Comparison of ENCODE assay signal across 9 cellular contexts in the genomic region with DNA sequence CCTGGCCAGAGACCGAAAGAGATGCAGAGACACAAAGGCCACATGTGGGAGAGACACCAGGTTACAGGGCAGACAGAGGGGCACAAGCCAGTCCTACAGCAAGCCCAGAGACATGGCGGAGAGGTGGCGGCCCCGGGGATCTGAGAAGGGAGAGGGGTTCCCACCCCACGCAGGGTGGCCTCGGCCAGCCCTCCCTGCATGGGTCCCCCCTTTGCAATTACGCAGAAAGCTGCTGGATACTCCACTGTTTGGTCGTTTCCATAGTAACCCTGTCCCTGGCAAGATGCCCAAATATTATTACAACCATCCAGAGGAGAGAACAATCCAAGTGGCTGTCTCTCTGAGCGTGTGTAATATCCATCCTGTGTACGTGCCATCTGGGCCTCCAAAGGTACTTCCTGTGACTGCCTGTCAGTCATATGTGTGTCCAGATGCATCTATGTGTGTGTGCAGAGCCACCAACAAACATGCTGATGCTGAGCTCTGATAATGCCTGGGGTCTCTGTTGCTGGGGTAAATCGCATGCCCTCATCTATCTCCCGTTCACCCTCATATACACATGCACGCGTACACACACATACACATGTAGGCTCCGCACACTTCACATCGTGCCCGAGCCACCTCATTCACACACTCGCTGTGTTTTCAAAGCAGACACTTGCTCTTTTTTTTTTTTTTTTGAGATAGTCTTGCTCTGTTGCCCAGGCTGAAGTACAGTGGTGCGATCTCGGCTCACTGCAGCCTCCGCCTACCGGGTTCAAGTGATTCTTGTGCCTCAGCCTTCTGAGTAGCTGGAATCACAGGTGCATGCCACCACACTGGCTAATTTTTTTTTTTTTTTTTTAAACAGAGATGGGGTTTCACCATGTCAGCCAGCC. TPM values are rescaled to one million over a fixed set of nuclear protein-coding genes. Genes with fewer than 3 reads are reported as not detected.
DNase-seq lines count a peak whose midpoint lies in the region; ATAC-seq and FAIRE-seq lines count a peak whose summit lies in the region.
"Had no signal": no experiment of that assay in that cellular context is flagged by ENCODE, and none has a peak within 500 bp of the region (broad histone marks: within the 10 kb centered on the region; RNA-seq: fewer than 3 reads in every experiment).

No MANE protein-coding gene starts in this region.

- ATAC-seq in GM18498 (IDR thresholded peaks at IDR 0.05; ENCODE audit: unreplicated experiment) = no peak

- peak overlapping the region; percentile 32 for H3K9ac ChIP-seq in SK-N-MC (ENCODE audit: insufficient read length)
- H3K9ac ChIP-seq in skeletal muscle satellite cell (ENCODE audit: low read depth, low read length) = peak overlapping the region; percentile 41

- no peaks in the 10 kb centered on the region for H3K27me3 ChIP-seq in skeletal muscle satellite cell (ENCODE audit: control insufficient read depth, insufficient read depth, low read length)

- no peak overlapping the region for H3K4me3 ChIP-seq in SK-N-MC
- H3K4me3 ChIP-seq in skeletal muscle satellite cell (ENCODE audit: low read length) = no peak overlapping the region

- peaks cover 34% of the 10 kb centered on the region for H3K4me1 ChIP-seq in skeletal muscle satellite cell (ENCODE audit: control insufficient read depth, insufficient read depth, low read length)

- H3K4me2 ChIP-seq in skeletal muscle satellite cell (ENCODE audit: low read length) = peak overlapping the region; percentile 21

- H3K36me3 ChIP-seq in SK-N-MC (ENCODE audit: insufficient read depth, low read length) = peaks cover 23% of the 10 kb centered on the region; the same call in 1 of the 2 replicates
- peaks cover 22% of the 10 kb centered on the region for H3K36me3 ChIP-seq in skeletal muscle satellite cell (ENCODE audit: insufficient read depth, low read length)

- peak; percentile 61 for DNase-seq in NCI-H82 (lab: John Stamatoyannopoulos, UW)
- DNase-seq in NCI-H82 treated with DMSO at 0.1 percent for 48 hours (lab: John Stamatoyannopoulos, UW; ENCODE audit: unreplicated experiment) = no peak
- peak; percentile 53 for DNase-seq in SK-N-MC (ENCODE audit: low read depth, low spot score)
- DNase-seq in frontal cortex (ENCODE audit: low spot score in 2 of 2) = peak; percentile 34 to 67
- DNase-seq in NK-92 (lab: John Stamatoyannopoulos, UW; ENCODE audit: unreplicated experiment) = no peak
- DNase-seq in activated naive CD4-positive, alpha-beta T cell treated with Interleukin-2 at 50 U/mL for 16 hours = no peak

- no peak for FAIRE-seq in frontal cortex (lab: Jason Lieb, UNC)

- no peak overlapping the region for H3K27ac ChIP-seq in SK-N-MC

- H3K9me3 ChIP-seq in SK-N-MC (ENCODE audit: low read depth, low read length) (no peaks in the 10 kb centered on the region), skeletal muscle satellite cell (replicated peaks; ENCODE audit: low read length) (no peaks in the 10 kb centered on the region)

RNA-seq across cellular contexts. Expression of gene PCGF2, which starts 5.5 kb away (rescaled TPM):
- total RNA-seq in frontal cortex = 8.2 TPM
- 1.8 and 3.1 TPM in 2 replicates for total RNA-seq in skeletal muscle satellite cell (2012; rRNA removed)
- total RNA-seq: mononuclear cell had no signal

RNA-seq across cellular contexts. Expression of gene PSMB3, which starts 9.9 kb away (rescaled TPM):
- 196 TPM for total RNA-seq in frontal cortex
- 460 and 486 TPM in 2 replicates for total RNA-seq in skeletal muscle satellite cell (2012; rRNA removed)

RNA-seq across cellular contexts. Expression of gene CISD3, which starts 12.5 kb away (rescaled TPM):
- total RNA-seq in frontal cortex = 0.82 TPM
- 2.8 and 6.1 TPM in 2 replicates for total RNA-seq in skeletal muscle satellite cell (2012; rRNA removed)

RNA-seq across cellular contexts. Expression of gene MLLT6, which starts 37.6 kb away (rescaled TPM):
- 16.3 TPM for total RNA-seq in frontal cortex
- 14.7 and 17.5 TPM in 2 replicates for total RNA-seq in skeletal muscle satellite cell (2012; rRNA removed)

RNA-seq across cellular contexts. Expression of gene PIP4K2B, which starts 56.7 kb away (rescaled TPM):
- total RNA-seq in frontal cortex = 172 TPM
- total RNA-seq in skeletal muscle satellite cell (2012; rRNA removed) = 37.3 and 41.1 TPM in 2 replicates

Comparison
In these comparisons a context has a peak if more than half of its experiments do, and no peak if none do; other contexts are left out.
1. DNase-seq: peak in NCI-H82 (single experiment), SK-N-MC (single experiment) and frontal cortex (2 of 2); none in NCI-H82 treated with DMSO at 0.1 percent for 48 hours (single experiment), NK-92 (single experiment) and activated naive CD4-positive, alpha-beta T cell treated with Interleukin-2 at 50 U/mL for 16 hours (single experiment).